Comparison of ENCODE assay signal across 8 cellular contexts in genomic region chr2:151827564-151828142, GRCh38. TPM values are rescaled to one million over a fixed set of nuclear protein-coding genes. Genes with fewer than 3 reads are reported as not detected.
DNase-seq lines count a peak whose midpoint lies in the region; ATAC-seq and TF ChIP-seq lines count a peak whose summit lies in the region.

No MANE protein-coding gene starts in this region.

- peak overlapping the region; percentile 33 to 87 (median 84) for H3K27ac ChIP-seq in body of pancreas

- peak; percentile 4 for DNase-seq in stimulated activated CD4-positive, alpha-beta T cell treated with anti-CD3 and anti-CD28 coated beads, Interleukin-15, amount 100 ng/mL, for 1 hour (ENCODE audit: low read depth in 1 of 2, low spot score in 1 of 2)
- DNase-seq in stimulated activated CD4-positive, alpha-beta T cell treated with anti-CD3 and anti-CD28 coated beads, Interleukin-12 subunit alpha, Interleukin-12 subunit beta, amount 100 ng/mL, for 4 hours: no peak
- DNase-seq in RPMI8226 (peak; percentile 44), body of pancreas (peak; percentile 20 to 32 (median 22)), iPS-NIHi7 (ENCODE audit: extremely low spot score) (peak; percentile 14), superior temporal gyrus (ENCODE audit: extremely low spot score) (no peak)
- peak; percentile 26 to 34 for DNase-seq in stimulated activated CD4-positive, alpha-beta T cell treated with anti-CD3 and anti-CD28 coated beads, Interleukin-2, amount 100 ng/mL, for 24 hours

- H3K27me3 ChIP-seq in body of pancreas: no peaks in the 10 kb centered on the region

- peak overlapping the region; percentile 98 for H3K4me3 ChIP-seq in body of pancreas

- no peaks in the 10 kb centered on the region for H3K36me3 ChIP-seq in body of pancreas (replicated peaks in 1 of 2; ENCODE audit: insufficient read depth in 1 of 2, low read depth in 2 of 2)

- no peak for TF ChIP-seq POLR2A in body of pancreas (IDR thresholded peaks at IDR 0.05)

- intact Hi-C loops in body of pancreas (cut with DNase I): no loop called here

- peaks cover 24% of the 10 kb centered on the region for H3K4me1 ChIP-seq in body of pancreas

- no peak for TF ChIP-seq CTCF in body of pancreas (IDR thresholded peaks at IDR 0.05)

- ATAC-seq in HG02884 (IDR thresholded peaks at IDR 0.05; ENCODE audit: unreplicated experiment) (peak; percentile 20), body of pancreas (peak; percentile 25)

- H3K9me3 ChIP-seq in body of pancreas: no peaks in the 10 kb centered on the region

- WGBS in body of pancreas, 2 donors: 0 to 2% methylated on average over 10 to 38 of the region's 38 CpGs

RNA-seq across cellular contexts. Expression of gene ARL5A, which starts 0.6 kb away (rescaled TPM):
- total RNA-seq in body of pancreas: 10 to 100 TPM; 21.3 to 21.4 TPM

Comparison
In these comparisons a context has a peak if more than half of its experiments do, and no peak if none do; other contexts are left out.
1. DNase-seq: peak in stimulated activated CD4-positive, alpha-beta T cell treated with anti-CD3 and anti-CD28 coated beads, Interleukin-15, amount 100 ng/mL, for 1 hour (2 of 2), RPMI8226 (single experiment), body of pancreas (4 of 4), iPS-NIHi7 (single experiment) and stimulated activated CD4-positive, alpha-beta T cell treated with anti-CD3 and anti-CD28 coated beads, Interleukin-2, amount 100 ng/mL, for 24 hours (2 of 2); none in stimulated activated CD4-positive, alpha-beta T cell treated with anti-CD3 and anti-CD28 coated beads, Interleukin-12 subunit alpha, Interleukin-12 subunit beta, amount 100 ng/mL, for 4 hours (single experiment) and superior temporal gyrus (single experiment).